In genomic region chr5:142324377-142324870, GRCh38 we compare ENCODE assay signal across 8 cellular contexts. TPM values are rescaled to one million over a fixed set of nuclear protein-coding genes. Genes with fewer than 3 reads are reported as not detected.
DNase-seq lines count a peak whose midpoint lies in the region; ATAC-seq and TF ChIP-seq lines count a peak whose summit lies in the region.

No MANE protein-coding gene starts in this region.

- H3K9me3 Mint-ChIP-seq in naive B cell = no peaks in the 10 kb centered on the region

- H3K36me3 ChIP-seq in Peyer's patch = no peaks in the 10 kb centered on the region

- H3K4me1 ChIP-seq in Peyer's patch = peaks cover 0 to 43% (median 10%) of the 10 kb centered on the region in 4 donors

- DNase-seq in stimulated activated CD4-positive, alpha-beta T cell treated with anti-CD3 and anti-CD28 coated beads, Interleukin-2, amount 100 ng/mL, for 4 hours (ENCODE audit: low read depth) = peak; percentile 33
- DNase-seq in stimulated activated CD4-positive, alpha-beta T cell treated with anti-CD3 and anti-CD28 coated beads, Interleukin-4, amount 100 ng/mL, for 24 hours = no peak
- no peak for DNase-seq in Peyer's patch
- DNase-seq in effector CD4-positive, alpha-beta T cell = peak; percentile 20
- DNase-seq in naive B cell = no peak
- no peak for DNase-seq in GDM1 (lab: John Stamatoyannopoulos, UW)
- DNase-seq in effector CD8-positive, alpha-beta T cell (lab: John Stamatoyannopoulos, UW) = no peak

- TF ChIP-seq POLR2A in Peyer's patch (IDR thresholded peaks at IDR 0.05) = no peak

- peak overlapping the region in 3 of 6 donors; percentile 43 to 87 (median 66) for H3K27ac Mint-ChIP-seq in naive B cell

- H3K4me1 Mint-ChIP-seq in naive B cell = peaks cover 34 to 60% (median 45%) of the 10 kb centered on the region in 3 donors

- H3K4me3 Mint-ChIP-seq in naive B cell = peak overlapping the region; percentile 87 to 97 (median 94)

- no peaks in the 10 kb centered on the region for H3K9me3 ChIP-seq in Peyer's patch

- no peaks in the 10 kb centered on the region for H3K27me3 ChIP-seq in Peyer's patch

- H3K4me3 ChIP-seq in Peyer's patch = peak overlapping the region; percentile 50 to 72 (median 59)

- peaks cover 63 to 85% (median 75%) of the 10 kb centered on the region in 3 donors for H3K27me3 Mint-ChIP-seq in naive B cell

- peak in 2 of 6 experiments; percentile 22 to 26 for TF ChIP-seq CTCF in Peyer's patch (IDR thresholded peaks at IDR 0.05)

- ATAC-seq in HG02840 (IDR thresholded peaks at IDR 0.05; ENCODE audit: low FRiP score, unreplicated experiment) (peak; percentile 43), naive B cell (ENCODE audit: low read depth in 2 of 2) (peak; percentile 80 to 81)

- no peaks in the 10 kb centered on the region for H3K36me3 Mint-ChIP-seq in naive B cell

- peak overlapping the region; percentile 60 to 95 (median 88) for H3K27ac ChIP-seq in Peyer's patch

RNA-seq across cellular contexts. Expression of gene SPRY4, which starts 0.4 kb away (rescaled TPM):
- 10 to 100 TPM; 17.5 to 43.3 (median 31.5) TPM for total RNA-seq in Peyer's patch
- not detected for polyA plus RNA-seq in naive B cell (ENCODE audit: low read depth in 6 of 6)

Comparison
In these comparisons a context has a peak if more than half of its experiments do, and no peak if none do; other contexts are left out.
1. DNase-seq: peak in stimulated activated CD4-positive, alpha-beta T cell treated with anti-CD3 and anti-CD28 coated beads, Interleukin-2, amount 100 ng/mL, for 4 hours (single experiment) and effector CD4-positive, alpha-beta T cell (single experiment); none in stimulated activated CD4-positive, alpha-beta T cell treated with anti-CD3 and anti-CD28 coated beads, Interleukin-4, amount 100 ng/mL, for 24 hours (single experiment), Peyer's patch (0 of 3), naive B cell (single experiment), GDM1 (single experiment) and effector CD8-positive, alpha-beta T cell (single experiment).